In genomic region chr21:42962360-42963007, GRCh38 we compare ENCODE assay signal across 1 cellular context.
TF ChIP-seq lines count a peak whose summit lies in the region.

No MANE protein-coding gene starts in this region.

TF ChIP-seq in K562, 482 proteins besides CTCF, POLR2A, EP300 and RAD21 (continued from another document):
- no peak for TF ChIP-seq MTA3 (IDR thresholded peaks at IDR 0.05; ENCODE audit: borderline replicate concordance)
- no peak for TF ChIP-seq ZNF780A (CRISPR knock-in tag; IDR thresholded peaks at IDR 0.05)
- TF ChIP-seq SRSF3 (IDR thresholded peaks at IDR 0.05; ENCODE audit: insufficient read depth, low read length): no peak
- no peak for TF ChIP-seq ZFX (CRISPR knock-in tag; IDR thresholded peaks at IDR 0.05)
- TF ChIP-seq ESRRA (IDR thresholded peaks at IDR 0.05; ENCODE audit: borderline replicate concordance, low read depth): no peak
- TF ChIP-seq MLLT1 (IDR thresholded peaks at IDR 0.05): no peak
